1 cellular context compared by ENCODE assay signal in genomic region chr5:168653611-168654010, GRCh38.
TF ChIP-seq lines count a peak whose summit lies in the region.

No MANE protein-coding gene starts in this region.

TF ChIP-seq in IMR-90, 13 proteins besides CTCF, POLR2A, EP300 and RAD21:
- TF ChIP-seq RCOR1 (IDR thresholded peaks at IDR 0.05; ENCODE audit: insufficient replicate concordance, low read length) (no peak), RFX5 (IDR thresholded peaks at IDR 0.05; ENCODE audit: low read depth, low read length) (no peak), MAZ (IDR thresholded peaks at IDR 0.05; ENCODE audit: borderline replicate concordance, low read depth, low read length) (no peak), CHD1 (IDR thresholded peaks at IDR 0.05; ENCODE audit: low read depth, low read length) (no peak), MXI1 (IDR thresholded peaks at IDR 0.05; ENCODE audit: borderline replicate concordance, low read depth, low read length) (no peak), USF2 (IDR thresholded peaks at IDR 0.05; ENCODE audit: low read depth, low read length) (no peak), MAFK (IDR thresholded peaks at IDR 0.05; ENCODE audit: low read depth, low read length) (no peak), CEBPB (IDR thresholded peaks at IDR 0.05; ENCODE audit: low read depth, low read length) (no peak), SMC3 (IDR thresholded peaks at IDR 0.05; ENCODE audit: low read depth, low read length) (no peak), ELK1 (IDR thresholded peaks at IDR 0.05; ENCODE audit: borderline replicate concordance, low read depth, low read length) (no peak), BHLHE40 (IDR thresholded peaks at IDR 0.05; ENCODE audit: low read depth, low read length) (no peak), NFE2L2 (IDR thresholded peaks at IDR 0.05; ENCODE audit: low read depth, low read length) (no peak), FOS (IDR thresholded peaks at IDR 0.05; ENCODE audit: low read depth, low read length) (no peak)
